Comparison of ENCODE assay signal across 7 cellular contexts in the genomic region with DNA sequence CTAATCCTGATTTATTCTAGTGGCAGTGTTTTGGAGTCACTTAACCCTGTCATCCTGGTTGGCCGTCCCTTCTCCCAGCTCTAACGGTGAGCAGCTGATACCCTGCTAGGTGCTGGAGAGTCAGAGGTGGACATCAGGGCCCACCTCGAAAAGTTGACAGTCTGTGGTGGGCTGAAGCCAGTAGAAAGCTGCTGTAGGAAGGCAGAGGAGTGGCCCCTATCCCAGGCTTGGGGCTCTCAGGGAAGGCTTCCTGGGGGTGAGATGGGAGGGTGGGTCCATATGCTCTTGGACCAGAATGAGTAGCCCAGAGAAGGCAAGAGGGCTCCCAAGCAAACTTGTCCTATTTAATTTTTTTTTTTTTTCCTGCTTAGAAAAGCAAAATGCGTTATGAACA. TPM values are rescaled to one million over a fixed set of nuclear protein-coding genes. Genes with fewer than 3 reads are reported as not detected.
DNase-seq lines count a peak whose midpoint lies in the region; ATAC-seq and TF ChIP-seq lines count a peak whose summit lies in the region.

No MANE protein-coding gene starts in this region.

- H3K36me3 ChIP-seq in Panc1 (ENCODE audit: control insufficient read depth, insufficient read depth, low read length) (peaks cover 31% of the 10 kb centered on the region), gastrocnemius medialis (peaks cover 0 to 31% of the 10 kb centered on the region in 2 donors)

- CTCF ChIA-PET in Panc1 (lab: Charles Lee), result no interaction called here

- intact Hi-C loops in Panc1 (cut with micrococcal nuclease; ENCODE audit: unreplicated experiment), result no loop called here
- intact Hi-C loops in gastrocnemius medialis (cut with DNase I; ENCODE audit: low total_unique reads), result no loop called here

- H3K27ac ChIP-seq in Panc1 (ENCODE audit: low read length), result peak overlapping the region; percentile 49; the same call in 1 of the 2 replicates
- peak overlapping the region; percentile 93 to 97 (median 95) for H3K27ac ChIP-seq in gastrocnemius medialis

- no peak for TF ChIP-seq POLR2A in gastrocnemius medialis (IDR thresholded peaks at IDR 0.05)

- POLR2A ChIA-PET in Panc1 (lab: Charles Lee), result no interaction called here

- TF ChIP-seq CTCF in Panc1 (IDR thresholded peaks at IDR 0.05) (no peak), epithelial cell of proximal tubule (conservative IDR thresholded peaks at IDR 0.05; ENCODE audit: low read depth, low read length) (no peak), gastrocnemius medialis (IDR thresholded peaks at IDR 0.05 in 4 of 5, conservative IDR thresholded peaks at IDR 0.05 in 1 of 5) (no peak)

- peak; percentile 4 for ATAC-seq in GM21528 (IDR thresholded peaks at IDR 0.05; ENCODE audit: low FRiP score, unreplicated experiment)
- ATAC-seq in Panc1, result peak; percentile 7; the same call in 1 of the 2 replicates
- ATAC-seq in gastrocnemius medialis, result no peak
- no peak for ATAC-seq in HG03460 (IDR thresholded peaks at IDR 0.05; ENCODE audit: unreplicated experiment)
- ATAC-seq in GM19397 (IDR thresholded peaks at IDR 0.05; ENCODE audit: unreplicated experiment), result no peak

- H3K27me3 ChIP-seq in Panc1 (ENCODE audit: control insufficient read depth, insufficient read depth, low read length), result no peaks in the 10 kb centered on the region
- no peaks in the 10 kb centered on the region for H3K27me3 ChIP-seq in gastrocnemius medialis

- H3K9me3 ChIP-seq in Panc1 (ENCODE audit: control insufficient read depth, insufficient read depth, low read depth, low read length) (no peaks in the 10 kb centered on the region), gastrocnemius medialis (no peaks in the 10 kb centered on the region)

- DNase-seq in Panc1 (ENCODE audit: low read depth, low spot score) (no peak), epithelial cell of proximal tubule (ENCODE audit: low read depth) (no peak), gastrocnemius medialis (no peak), NCI-H748 (lab: John Stamatoyannopoulos, UW; ENCODE audit: unreplicated experiment) (no peak)

- H3K4me1 ChIP-seq in Panc1 (ENCODE audit: control insufficient read depth, insufficient read depth, low read length), result peaks cover 20% of the 10 kb centered on the region
- peaks cover 21% of the 10 kb centered on the region in 2 donors for H3K4me1 ChIP-seq in gastrocnemius medialis

- in situ Hi-C loops in Panc1 (cut with HindIII; ENCODE audit: low pct_unique_long_range_greater_than_20kb, low sequenced_read_pairs), result no loop called here
- in situ Hi-C loops in gastrocnemius medialis (cut with MboI; ENCODE audit: low sequenced_read_pairs in 4 of 4), result loop anchor here in 1 of 4 donors (25.0 kb wide), 1 partner anchor 356 kb away; a partner anchor contains a TSS

- peak overlapping the region; percentile 99; a peak in 3 of 4 replicates for H3K4me3 ChIP-seq in Panc1 (ENCODE audit: low read depth in 2 of 2, low read length in 2 of 2)
- peak overlapping the region; percentile 96 for H3K4me3 ChIP-seq in epithelial cell of proximal tubule (ENCODE audit: low read depth, low read length)
- peak overlapping the region; percentile 90 to 95 (median 92) for H3K4me3 ChIP-seq in gastrocnemius medialis

- BruUV-seq in Panc1 (replicated peaks; lab: Mats Ljungman, UMichigan), result no TSS peak

RNA-seq across cellular contexts. Expression of a gene that starts 0.5 kb away (rescaled TPM):
- total RNA-seq in Panc1 (2021; ENCODE audit: unreplicated experiment) (446 TPM), epithelial cell of proximal tubule (1,372 and 1,899 TPM in 2 replicates), gastrocnemius medialis (100 to 1,000 TPM; 851 to 985 (median 913) TPM)
- 459 TPM for polyA plus RNA-seq in Panc1 (2012; ENCODE audit: insufficient read length)

RNA-seq across cellular contexts. Expression of a gene that starts 46.5 kb away (rescaled TPM):
- total RNA-seq in Panc1 (2021; ENCODE audit: unreplicated experiment) (21.2 TPM), epithelial cell of proximal tubule (5.9 and 9.6 TPM in 2 replicates), gastrocnemius medialis (10 to 100 TPM in 1 of 4 donors, 1 to 10 TPM in 3; 4.6 to 12.5 (median 8.2) TPM)
- 4.7 TPM for polyA plus RNA-seq in Panc1 (2012; ENCODE audit: insufficient read length)

Comparison
In these comparisons a context has a peak if more than half of its experiments do, and no peak if none do; other contexts are left out.
1. ATAC-seq: peak in GM21528 (single experiment) and Panc1 (single experiment); none in gastrocnemius medialis (0 of 2), HG03460 (single experiment) and GM19397 (single experiment).
2. Peak in every context shown above with its lines, with median percentiles within 50 percentile points of each other: H3K4me3 ChIP-seq.